In the genomic region with DNA sequence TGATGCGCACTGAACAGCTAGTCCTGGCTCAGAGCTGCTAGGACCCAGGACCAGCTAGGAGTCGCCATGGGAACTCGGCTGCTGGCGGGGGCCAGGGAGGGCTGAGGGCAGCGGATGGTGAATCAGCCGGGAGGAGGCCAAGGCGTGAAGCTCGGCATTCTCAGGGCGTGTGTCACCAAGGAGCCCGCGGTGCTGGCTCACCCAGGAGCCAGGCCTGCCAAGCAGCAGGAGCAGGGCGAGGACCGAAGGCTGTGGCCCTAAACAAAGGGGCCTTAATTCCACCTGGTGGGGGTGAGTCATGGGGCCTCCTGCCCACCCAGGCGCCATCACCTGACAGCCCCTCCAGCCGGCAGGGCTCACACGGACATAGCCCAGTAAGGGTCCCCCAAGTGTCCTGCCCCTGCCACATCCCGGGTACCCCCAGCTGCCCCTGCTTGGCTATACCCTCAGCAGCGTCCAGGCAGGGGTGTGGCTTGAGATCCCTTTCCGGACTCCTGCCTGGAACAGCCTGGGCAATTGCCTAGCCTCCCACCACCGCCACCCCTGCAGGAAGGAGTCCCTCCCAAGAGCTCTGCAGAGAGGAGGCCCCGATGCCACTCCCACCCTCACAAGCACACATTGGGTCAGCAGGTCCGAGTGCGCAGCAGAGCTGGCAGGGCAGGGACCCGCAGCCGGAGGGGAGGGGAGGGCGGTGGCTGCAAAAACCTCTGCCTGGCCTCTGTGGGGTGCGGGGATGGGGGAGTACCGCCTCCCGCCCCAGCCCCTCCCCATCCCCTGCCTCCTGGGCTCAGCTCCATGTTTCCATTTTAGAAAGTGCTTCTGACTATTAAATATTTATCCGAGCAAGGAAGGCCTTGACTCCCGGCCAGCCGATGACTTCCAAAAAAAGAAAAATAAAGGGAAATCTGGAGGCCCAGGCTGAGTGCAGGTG, we compare ENCODE assay signal across 8 cellular contexts. TPM values are rescaled to one million over a fixed set of nuclear protein-coding genes. Genes with fewer than 3 reads are reported as not detected.
A peak's percentile ranks its signal among the peaks of the same experiment; 100 is the strongest.
DNase-seq lines count a peak whose midpoint lies in the region; ATAC-seq, FAIRE-seq and TF ChIP-seq lines count a peak whose summit lies in the region.

No MANE protein-coding gene starts in this region.

- H3K27ac ChIP-seq in pancreas: peak overlapping the region; percentile 7 to 71 (median 56)

- peak; percentile 80 for FAIRE-seq in RCC 7860 (lab: Jason Lieb, UNC)
- no peak for FAIRE-seq in pancreas (lab: Jason Lieb, UNC)

- intact Hi-C loops in pancreas (cut with DNase I): loop anchor here in 1 of 3 donors (2.0 kb wide), 1 partner anchor 71 kb away; no protein-coding TSS in a partner anchor

- TF ChIP-seq CTCF in fibroblast of the aortic adventitia (IDR thresholded peaks at IDR 0.05; ENCODE audit: insufficient read depth, low read length): no peak
- TF ChIP-seq CTCF in pancreas (IDR thresholded peaks at IDR 0.05): no peak

- WGBS in pancreas, 2 donors: 38 to 48% methylated on average over 26 to 31 of the region's 32 CpGs

- ATAC-seq in pancreas (peak; percentile 42 to 67 (median 44)), GM18511 (IDR thresholded peaks at IDR 0.05; ENCODE audit: unreplicated experiment) (no peak), left lobe of liver (no peak)

- no peaks in the 10 kb centered on the region for H3K36me3 ChIP-seq in pancreas

- H3K27me3 ChIP-seq in pancreas: no peaks in the 10 kb centered on the region

- H3K4me1 ChIP-seq in pancreas: peaks cover 25 to 40% (median 25%) of the 10 kb centered on the region in 3 donors

- peak; percentile 61 for DNase-seq in COR-L47 (lab: John Stamatoyannopoulos, UW)
- peak; percentile 88 for DNase-seq in RCC 7860 (ENCODE audit: low spot score)
- DNase-seq in fibroblast of the aortic adventitia (ENCODE audit: low read depth): peak; percentile 97
- DNase-seq in pancreas: peak in 4 of 6 donors; percentile 62 to 80 (median 69)
- no peak for DNase-seq in stimulated activated naive CD4-positive, alpha-beta T cell treated with Interleukin-2 at 50 U/mL for 16 hours (lab: John Stamatoyannopoulos, UW)
- no peak for DNase-seq in NCI-H146 (lab: John Stamatoyannopoulos, UW)
- no peak for DNase-seq in left lobe of liver (ENCODE audit: low spot score)

- H3K9me3 ChIP-seq in pancreas: no peaks in the 10 kb centered on the region

- peak overlapping the region; percentile 35 for H3K4me3 ChIP-seq in fibroblast of the aortic adventitia (ENCODE audit: low read depth, low read length)
- no peak overlapping the region for H3K4me3 ChIP-seq in pancreas

RNA-seq across cellular contexts. Expression of a gene that starts 4.7 kb away (rescaled TPM):
- total RNA-seq in fibroblast of the aortic adventitia (ENCODE audit: low replicate concordance): 78.4 and 164 TPM in 2 replicates
- 1 to 10 TPM in 5 of 6 donors, under 1 TPM in 1; 0.75 to 2.4 (median 1.5) TPM for total RNA-seq in pancreas
- 1 to 10 TPM; 1.3 to 1.4 TPM for polyA plus RNA-seq in pancreas
- 5.5 TPM for total RNA-seq in left lobe of liver

RNA-seq across cellular contexts. Expression of a gene that starts 12.1 kb away (rescaled TPM):
- total RNA-seq in fibroblast of the aortic adventitia (ENCODE audit: low replicate concordance) (2.8 and 8.0 TPM in 2 replicates), pancreas (1 to 10 TPM; 4.7 to 8.3 (median 6.4) TPM), left lobe of liver (2.2 TPM)
- polyA plus RNA-seq in pancreas: 10 to 100 TPM; 23.6 to 32.5 TPM

RNA-seq across cellular contexts. Expression of a gene that starts 47.4 kb away (rescaled TPM):
- total RNA-seq in fibroblast of the aortic adventitia (ENCODE audit: low replicate concordance): 4.0 and 41.1 TPM in 2 replicates
- 1 to 10 TPM; 1.2 to 3.5 (median 2.6) TPM for total RNA-seq in pancreas
- 1 to 10 TPM; 3.1 to 3.3 TPM for polyA plus RNA-seq in pancreas
- total RNA-seq in left lobe of liver: 1.4 TPM

RNA-seq across cellular contexts. Expression of a gene that starts 48.8 kb away (rescaled TPM):
- total RNA-seq in fibroblast of the aortic adventitia (ENCODE audit: low replicate concordance) (0.09 and 0.16 TPM in 2 replicates), pancreas (10 to 100 TPM in 1 of 6 donors, 1 to 10 TPM in 2, under 1 TPM in 3; 0.19 to 12.5 (median 0.91) TPM), left lobe of liver (not detected)
- polyA plus RNA-seq in pancreas: under 1 TPM; 0.49 to 0.52 TPM

Comparison
In these comparisons a context has a peak if more than half of its experiments do, and no peak if none do; other contexts are left out.
1. DNase-seq: peak in COR-L47 (single experiment), RCC 7860 (single experiment), fibroblast of the aortic adventitia (single experiment) and pancreas (4 of 6); none in stimulated activated naive CD4-positive, alpha-beta T cell treated with Interleukin-2 at 50 U/mL for 16 hours (single experiment), NCI-H146 (single experiment) and left lobe of liver (single experiment).
2. ATAC-seq: peak in pancreas (4 of 4); none in GM18511 (single experiment) and left lobe of liver (single experiment).
3. RNA of a gene that starts 4.7 kb away (total RNA-seq): 78.4 to 164 TPM in fibroblast of the aortic adventitia; 5.5 TPM in left lobe of liver (single experiment) and 0.75 to 2.4 TPM in pancreas; every median in the first group is over 10 times any median in the second.